Comparison of ENCODE assay signal across 8 cellular contexts in the genomic region with DNA sequence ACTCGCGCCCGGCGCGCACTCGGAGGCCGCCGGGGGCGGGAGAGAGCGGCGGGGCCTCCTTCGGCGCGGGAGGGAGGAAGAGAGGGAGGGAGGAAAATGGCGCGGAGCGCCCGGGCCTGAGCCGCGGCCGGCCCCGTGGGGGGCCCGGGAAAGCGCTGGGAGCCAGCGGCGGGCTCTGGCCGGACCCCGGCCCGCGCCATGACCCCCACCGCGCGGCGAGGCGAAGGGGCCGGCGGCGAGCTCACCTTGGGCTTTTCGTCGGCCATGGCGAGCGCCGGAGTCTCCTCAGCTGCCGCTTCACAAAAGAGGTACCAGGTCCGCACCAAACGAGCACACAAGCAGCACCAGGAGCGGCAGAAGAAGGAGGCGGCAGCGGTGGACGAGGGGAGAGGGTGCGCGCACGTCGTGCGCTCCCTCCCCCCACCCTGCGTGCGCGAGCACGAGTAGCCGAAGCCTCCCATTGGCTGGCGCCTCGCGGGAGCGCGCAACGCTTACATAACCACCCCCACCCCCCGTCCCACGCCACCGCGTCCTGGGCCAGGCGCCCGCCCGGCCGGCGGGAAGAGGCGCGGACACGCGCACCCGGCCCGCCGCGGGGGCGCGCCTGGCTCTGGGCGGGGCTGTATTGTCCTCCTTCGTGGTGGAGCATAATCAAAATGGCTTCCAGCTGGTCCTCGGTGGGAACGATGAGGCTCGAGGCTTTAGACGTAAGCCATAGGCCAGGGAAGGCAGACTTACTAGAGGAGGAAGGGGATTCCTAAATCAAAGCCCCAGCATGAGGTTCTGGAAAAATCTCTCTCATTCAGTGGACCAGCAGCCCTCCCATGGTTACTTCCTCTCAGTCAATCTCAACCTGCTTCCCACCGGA. TPM values are rescaled to one million over a fixed set of nuclear protein-coding genes. Genes with fewer than 3 reads are reported as not detected.
DNase-seq lines count a peak whose midpoint lies in the region; ATAC-seq, FAIRE-seq and TF ChIP-seq lines count a peak whose summit lies in the region.

A gene (minus strand): TSS at position 391 of the 868 bp plus-strand sequence. CDS start 125 bp downstream, at position 266.

- peak; percentile 77 to 89 for TF ChIP-seq POLR2A in thyroid gland (IDR thresholded peaks at IDR 0.05)

- H3K27me3 Mint-ChIP-seq in activated naive CD8-positive, alpha-beta T cell treated with anti-CD3 and anti-CD28 coated beads, Interleukin-2, amount 10 ng/mL, durations not matched to agents 7 days and 5 days: no peaks in the 10 kb centered on the region

- H4K20me1 ChIP-seq in SU-DHL-6 (ENCODE audit: low read depth, low read length): peaks cover 6% of the 10 kb centered on the region; the same call in 1 of the 2 replicates

- H3K27ac Mint-ChIP-seq in activated naive CD8-positive, alpha-beta T cell treated with anti-CD3 and anti-CD28 coated beads, Interleukin-2, amount 10 ng/mL, durations not matched to agents 7 days and 5 days: peak within 1 kb of the TSS; percentile 95

- peak; percentile 80 for ATAC-seq in HG02642 (IDR thresholded peaks at IDR 0.05; ENCODE audit: poor library complexity, unreplicated experiment)
- peak; percentile 80 for ATAC-seq in activated naive CD8-positive, alpha-beta T cell treated with anti-CD3 and anti-CD28 coated beads, Interleukin-2, amount 10 ng/mL, durations not matched to agents 7 days and 5 days (ENCODE audit: low read depth)
- peak; percentile 96 for ATAC-seq in Right ventricle myocardium inferior
- ATAC-seq in pancreas: peak; percentile 93 to 96 (median 94)

- peaks cover 26% of the 10 kb centered on the region for H3K4me1 Mint-ChIP-seq in activated naive CD8-positive, alpha-beta T cell treated with anti-CD3 and anti-CD28 coated beads, Interleukin-2, amount 10 ng/mL, durations not matched to agents 7 days and 5 days

- peak within 1 kb of the TSS; percentile 92 for H3K4me3 Mint-ChIP-seq in activated naive CD8-positive, alpha-beta T cell treated with anti-CD3 and anti-CD28 coated beads, Interleukin-2, amount 10 ng/mL, durations not matched to agents 7 days and 5 days

- H3K9me2 ChIP-seq in SU-DHL-6 (replicated peaks; ENCODE audit: insufficient read depth, low read length): no peaks in the 10 kb centered on the region

- peaks cover 22% of the 10 kb centered on the region for H3K36me3 Mint-ChIP-seq in activated naive CD8-positive, alpha-beta T cell treated with anti-CD3 and anti-CD28 coated beads, Interleukin-2, amount 10 ng/mL, durations not matched to agents 7 days and 5 days

- H3K4me2 ChIP-seq in SU-DHL-6 (ENCODE audit: low read depth, low read length, poor library complexity, severe bottlenecking): peak within 1 kb of the TSS; percentile 79

- peak within 1 kb of the TSS; percentile 23 for H2AFZ ChIP-seq in SU-DHL-6 (ENCODE audit: low read depth, low read length, severe bottlenecking)

- H3K36me3 ChIP-seq in SU-DHL-6 (ENCODE audit: low read length) (peaks cover 8% of the 10 kb centered on the region; the same call in 1 of the 2 replicates), pancreas (peaks cover 0 to 6% (median 0%) of the 10 kb centered on the region in 3 donors), thyroid gland (peaks cover 0 to 6% of the 10 kb centered on the region in 2 donors)

- peaks cover 45% of the 10 kb centered on the region for H3K79me2 ChIP-seq in SU-DHL-6 (ENCODE audit: insufficient read depth, low read length)

- no peaks in the 10 kb centered on the region for H3K9me3 Mint-ChIP-seq in activated naive CD8-positive, alpha-beta T cell treated with anti-CD3 and anti-CD28 coated beads, Interleukin-2, amount 10 ng/mL, durations not matched to agents 7 days and 5 days

- peak; percentile 32 for TF ChIP-seq CTCF in GM12865 (IDR thresholded peaks at IDR 0.05; ENCODE audit: insufficient read depth, low read depth, low read length, missing control alignments)
- TF ChIP-seq CTCF in SU-DHL-6 (IDR thresholded peaks at IDR 0.05; ENCODE audit: insufficient read depth, low read length, poor library complexity, severe bottlenecking): no peak
- TF ChIP-seq CTCF in pancreas (IDR thresholded peaks at IDR 0.05): peak; percentile 12 to 37 (median 23)
- TF ChIP-seq CTCF in thyroid gland (IDR thresholded peaks at IDR 0.05): peak in 3 of 6 experiments; percentile 32 to 54 (median 44)

- intact Hi-C loops in Right ventricle myocardium inferior (cut with DNase I) (loop anchor here (2.0 to 5.0 kb wide), 2 partner anchors 22 to 79 kb away; a partner anchor contains a TSS), pancreas (cut with DNase I) (loop anchor here in 1 of 3 donors (10.0 kb wide), 1 partner anchor 68 kb away; no protein-coding TSS in a partner anchor), thyroid gland (cut with DNase I) (loop anchor here (5.0 kb wide), 1 partner anchor 71 kb away; no protein-coding TSS in a partner anchor)

- peak within 1 kb of the TSS; percentile 96 for H3K4me3 ChIP-seq in GM12865 (ENCODE audit: low read depth, low read length)
- H3K4me3 ChIP-seq in SU-DHL-6 (ENCODE audit: insufficient read depth, low read length, poor library complexity, severe bottlenecking): peak within 1 kb of the TSS; percentile 81
- H3K4me3 ChIP-seq in pancreas: peak within 1 kb of the TSS; percentile 87 to 97 (median 92)
- peak within 1 kb of the TSS; percentile 54 to 98 (median 95) for H3K4me3 ChIP-seq in thyroid gland (replicated peaks in 1 of 3)

- H3K27ac ChIP-seq in SU-DHL-6 (ENCODE audit: low read depth, low read length) (peak within 1 kb of the TSS; percentile 90), pancreas (peak within 1 kb of the TSS; percentile 95 to 99 (median 98)), thyroid gland (peak within 1 kb of the TSS; percentile 92 to 98 (median 97))

- DNase-seq in GM12865 (ENCODE audit: low read depth) (peak; percentile 99), NCI-H1105 treated with DMSO at 0.1 percent for 48 hours (lab: John Stamatoyannopoulos, UW) (peak; percentile 85), Right ventricle myocardium inferior (ENCODE audit: missing footprints) (peak; percentile 97), pancreas (peak; percentile 92 to 99 (median 96)), thyroid gland (peak; percentile 94)
- peak; percentile 99 for DNase-seq in activated naive CD8-positive, alpha-beta T cell treated with anti-CD3 and anti-CD28 coated beads, Interleukin-2, amount 10 ng/mL, durations not matched to agents 7 days and 5 days

- H3K9ac ChIP-seq in SU-DHL-6 (ENCODE audit: low read length): peak within 1 kb of the TSS; percentile 91

- H3K4me1 ChIP-seq in pancreas (peaks cover 0 to 13% (median 4%) of the 10 kb centered on the region in 3 donors), thyroid gland (peaks cover 11 to 20% of the 10 kb centered on the region in 2 donors)

- 1% methylated on average over 75 to 92 of the region's 92 CpGs for WGBS in pancreas, 2 donors
- WGBS in thyroid gland, 2 donors: 4 to 16% methylated on average over 5 to 28 of the region's 92 CpGs

- H3K9me3 ChIP-seq in SU-DHL-6 (ENCODE audit: insufficient read depth, low read length): no peaks in the 10 kb centered on the region
- no peaks in the 10 kb centered on the region for H3K9me3 ChIP-seq in pancreas
- H3K9me3 ChIP-seq in thyroid gland: no peaks in the 10 kb centered on the region

- POLR2A ChIA-PET in activated naive CD8-positive, alpha-beta T cell treated with anti-CD3 and anti-CD28 coated beads, Interleukin-2, amount 10 ng/mL, durations not matched to agents 7 days and 5 days (lab: Charles Lee): interaction anchor here (0.6 to 1.9 kb wide), 14 partner anchors 8 to 274 kb away, joined by 3 to 18 read pairs (median 3); a partner anchor contains a TSS

- peaks cover 7% of the 10 kb centered on the region for H3F3A ChIP-seq in SU-DHL-6 (ENCODE audit: insufficient read depth)

- H3K27me3 ChIP-seq in SU-DHL-6 (ENCODE audit: low read length) (no peaks in the 10 kb centered on the region), pancreas (no peaks in the 10 kb centered on the region), thyroid gland (no peaks in the 10 kb centered on the region)

- no peak for FAIRE-seq in pancreas (lab: Jason Lieb, UNC)

RNA-seq across cellular contexts. Expression of the gene that starts here (rescaled TPM):
- total RNA-seq in activated naive CD8-positive, alpha-beta T cell treated with anti-CD3 and anti-CD28 coated beads, Interleukin-2, amount 10 ng/mL, durations not matched to agents 7 days and 5 days: 100 to 1,000 TPM; 470 to 500 TPM
- total RNA-seq in Right ventricle myocardium inferior: 217 TPM
- total RNA-seq in pancreas: 100 to 1,000 TPM; 102 to 178 (median 141) TPM
- 10 to 100 TPM; 38.1 to 62.6 TPM for polyA plus RNA-seq in pancreas
- 100 to 1,000 TPM in 1 of 4 donors, 10 to 100 TPM in 3; 61.9 to 100 (median 82.1) TPM for total RNA-seq in thyroid gland

Comparison
In these comparisons a context has a peak if more than half of its experiments do, and no peak if none do; other contexts are left out.
1. Peak in every context shown above with its lines: DNase-seq, ATAC-seq, H3K4me3 ChIP-seq and H3K27ac ChIP-seq.